In genomic region chr2:148493822-148494563, GRCh38 we compare ENCODE assay signal across 12 cellular contexts.
DNase-seq lines count a peak whose midpoint lies in the region; ATAC-seq lines count a peak whose summit lies in the region.
"Had no signal": no experiment of that assay in that cellular context is flagged by ENCODE, and none has a peak within 500 bp of the region (broad histone marks: within the 10 kb centered on the region; RNA-seq: fewer than 3 reads in every experiment).

No MANE protein-coding gene starts in this region.

- intact Hi-C loops in posterior cingulate gyrus (cut with DNase I) = no loop called here

- ATAC-seq in GM18867 (IDR thresholded peaks at IDR 0.05; ENCODE audit: unreplicated experiment) (peak; percentile 52), GM21737 (IDR thresholded peaks at IDR 0.05; ENCODE audit: unreplicated experiment) (peak; percentile 62), HG03457 (IDR thresholded peaks at IDR 0.05; ENCODE audit: unreplicated experiment) (peak; percentile 62)
- ATAC-seq: Panc1, WTC11 had no signal

- DNase-seq in germinal center (ENCODE audit: low spot score) (peak; percentile 22), hypothalamus (lab: John Stamatoyannopoulos, UW) (no peak), NCI-H2227 treated with DMSO at 0.1 percent for 48 hours (lab: John Stamatoyannopoulos, UW) (no peak), posterior cingulate gyrus (no peak)
- no peak for DNase-seq in activated CD8-positive, alpha-beta memory T cell treated with anti-CD3 and anti-CD28 coated beads, Interleukin-2, amount 50 U/mL, for 4 hours
- DNase-seq: GOT3, NCI-H1694 treated with DMSO at 0.1 percent for 48 hours had no signal
